In genomic region chr4:147773261-147774184, GRCh38 we compare ENCODE assay signal across 10 cellular contexts. TPM values are rescaled to one million over a fixed set of nuclear protein-coding genes. Genes with fewer than 3 reads are reported as not detected.
DNase-seq lines count a peak whose midpoint lies in the region; ATAC-seq and TF ChIP-seq lines count a peak whose summit lies in the region.
"Had no signal": no experiment of that assay in that cellular context is flagged by ENCODE, and none has a peak within 500 bp of the region (broad histone marks: within the 10 kb centered on the region; RNA-seq: fewer than 3 reads in every experiment).

No MANE protein-coding gene starts in this region.

- H3K4me3 ChIP-seq in heart right ventricle, result no peak overlapping the region
- no peak overlapping the region for H3K4me3 ChIP-seq in foreskin fibroblast (ENCODE audit: low read depth in 1 of 2, low read length in 2 of 2)
- H3K4me3 ChIP-seq in transverse colon, result no peak overlapping the region

- no peaks in the 10 kb centered on the region for H3K9me3 ChIP-seq in heart right ventricle
- no peaks in the 10 kb centered on the region for H3K9me3 ChIP-seq in transverse colon

- H3K4me1 ChIP-seq in heart right ventricle, result peaks cover 18 to 95% (median 71%) of the 10 kb centered on the region in 9 donors
- H3K4me1 ChIP-seq in transverse colon, result peaks cover 0 to 23% (median 17%) of the 10 kb centered on the region in 4 donors
- H3K4me1 ChIP-seq: parathyroid adenoma had no signal

- WGBS in heart right ventricle, 2 donors, result 33 to 37% methylated on average over 3 of the region's 3 CpGs
- 41 to 45% methylated on average over 3 of the region's 3 CpGs for WGBS in transverse colon (ENCODE audit: low coverage in 1 of 2), 2 donors

- H3K27me3 ChIP-seq in heart right ventricle (no peaks in the 10 kb centered on the region), transverse colon (peaks cover 31% of the 10 kb centered on the region)

- DNase-seq in heart right ventricle (no peak), cardiac septum (ENCODE audit: low spot score) (no peak), NCI-H82 (lab: John Stamatoyannopoulos, UW) (peak; percentile 85), foreskin fibroblast (peak; percentile 62 to 79), transverse colon (no peak), NCI-H146 treated with DMSO at 0.1 percent for 48 hours (lab: John Stamatoyannopoulos, UW; ENCODE audit: unreplicated experiment) (no peak), activated T-cell treated with anti-CD3 and anti-CD28 coated beads for 4 hours (no peak)
- DNase-seq in activated CD4-positive, alpha-beta T cell treated with anti-CD3 and anti-CD28 coated beads, Interleukin-2, amount 50 U/mL, for 48 hours, result no peak
- DNase-seq: activated T-cell treated with anti-CD3 and anti-CD28 coated beads, Interleukin-2, amount 50 U/mL, for 1 hour had no signal

- H3K27ac ChIP-seq in heart right ventricle (peak overlapping the region in 9 of 10 donors; percentile 28 to 85 (median 75)), transverse colon (peak overlapping the region; percentile 56 to 72 (median 61))
- H3K27ac ChIP-seq: parathyroid adenoma had no signal

- H3K36me3 ChIP-seq in heart right ventricle (no peaks in the 10 kb centered on the region), transverse colon (no peaks in the 10 kb centered on the region)

- no peak for ATAC-seq in heart right ventricle

- TF ChIP-seq EP300 in transverse colon (IDR thresholded peaks at IDR 0.05; ENCODE audit: low read depth), result no peak

- TF ChIP-seq POLR2A in transverse colon (IDR thresholded peaks at IDR 0.05), result no peak

- intact Hi-C loops in heart right ventricle (cut with DNase I) (loop anchor here in 3 of 10 donors (2.0 to 10.0 kb wide), 3 partner anchors 13 to 61 kb away; no protein-coding TSS in a partner anchor), cardiac septum (cut with DNase I) (loop anchor here (5.0 kb wide), 1 partner anchor 41 kb away; the partner anchor contains the start of gene ARHGAP10), transverse colon (cut with DNase I; ENCODE audit: low total_unique reads) (no loop called here)

- in situ Hi-C loops in transverse colon (cut with MboI; ENCODE audit: low pct_ligation_motif_present in 1 of 4, low pct_unique_long_range_greater_than_20kb in 1 of 4, low sequenced_read_pairs in 3 of 4), result no loop called here

- TF ChIP-seq CTCF in heart right ventricle (IDR thresholded peaks at IDR 0.05), result no peak
- no peak for TF ChIP-seq CTCF in foreskin fibroblast (IDR thresholded peaks at IDR 0.05; ENCODE audit: low read depth, low read length)
- no peak for TF ChIP-seq CTCF in transverse colon (IDR thresholded peaks at IDR 0.05)

RNA-seq across cellular contexts. Expression of gene ARHGAP10, which starts 41.6 kb away (rescaled TPM):
- total RNA-seq in heart right ventricle, result 10 to 100 TPM; 33.9 to 71.1 (median 60.7) TPM
- 10 to 100 TPM; 39.0 to 63.0 TPM for polyA plus RNA-seq in heart right ventricle
- total RNA-seq in cardiac septum, result 41.8 TPM
- total RNA-seq in transverse colon, result 10 to 100 TPM; 14.7 to 27.3 (median 22.9) TPM

Comparison
In these comparisons a context has a peak if more than half of its experiments do, and no peak if none do; other contexts are left out.
1. DNase-seq: peak in NCI-H82 (single experiment) and foreskin fibroblast (2 of 2); none in heart right ventricle (0 of 2), cardiac septum (single experiment), transverse colon (single experiment), activated CD4-positive, alpha-beta T cell treated with anti-CD3 and anti-CD28 coated beads, Interleukin-2, amount 50 U/mL, for 48 hours (0 of 2), NCI-H146 treated with DMSO at 0.1 percent for 48 hours (single experiment) and activated T-cell treated with anti-CD3 and anti-CD28 coated beads for 4 hours (single experiment).